In the genomic region with DNA sequence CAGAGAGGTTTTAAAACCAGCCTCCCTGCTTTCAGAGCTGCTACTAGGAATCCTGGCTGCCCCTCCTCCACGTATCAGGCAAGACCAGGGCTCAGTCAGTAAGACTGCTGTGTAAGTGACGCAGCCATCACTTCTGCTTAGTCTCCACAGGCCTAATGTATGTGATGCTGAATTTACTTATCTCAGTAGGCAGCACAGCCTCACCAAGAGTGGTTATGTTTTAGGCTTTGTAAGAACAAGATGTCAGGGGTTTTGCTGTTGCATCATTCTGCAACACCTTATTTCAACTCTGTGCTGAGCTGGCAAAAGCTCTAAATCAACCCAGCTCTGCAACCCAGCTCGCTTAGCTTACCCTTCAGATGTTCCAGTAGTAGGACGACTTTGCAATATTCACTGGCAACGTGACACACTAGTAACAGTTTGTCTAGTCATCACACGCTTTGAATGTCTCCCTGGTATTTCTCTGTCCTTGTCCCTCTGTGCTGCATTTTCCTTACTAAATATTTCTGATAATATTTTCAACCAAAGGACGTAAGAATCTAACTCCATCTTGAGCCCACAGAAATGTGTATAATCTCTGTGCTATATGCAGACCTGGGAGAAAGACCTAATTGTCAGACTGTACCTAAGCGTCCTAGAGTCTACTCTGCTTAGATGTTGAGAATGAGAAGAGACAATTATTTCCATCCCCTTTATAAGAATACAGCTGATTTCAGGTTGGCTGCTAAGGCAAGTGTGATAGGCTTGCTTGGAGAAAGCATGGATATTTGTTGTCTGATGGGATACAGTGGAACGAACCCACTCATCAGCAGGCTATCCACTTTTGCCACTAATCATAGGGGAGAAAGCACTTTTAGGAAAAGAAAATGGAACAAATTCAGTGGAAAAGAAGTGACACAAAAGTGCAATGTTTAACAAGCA, we compare ENCODE assay signal across 14 cellular contexts.
DNase-seq lines count a peak whose midpoint lies in the region; ATAC-seq and TF ChIP-seq lines count a peak whose summit lies in the region.
"Had no signal": no experiment of that assay in that cellular context is flagged by ENCODE, and none has a peak within 500 bp of the region (broad histone marks: within the 10 kb centered on the region; RNA-seq: fewer than 3 reads in every experiment).

No MANE protein-coding gene starts in this region.

- no peaks in the 10 kb centered on the region for H3K27me3 Mint-ChIP-seq in stimulated activated naive B cell treated with anti-CD40 and anti-IgM and Interleukin-4, amounts not matched to agents 10 μg/mL and 1 μg/mL and 100 μg/mL, for 72 hours
- H3K27me3 Mint-ChIP-seq in T-cell, result no peaks in the 10 kb centered on the region
- H3K27me3 Mint-ChIP-seq in CD4-positive, alpha-beta memory T cell, result no peaks in the 10 kb centered on the region

- H3K9me2 ChIP-seq in MM.1S (replicated peaks; ENCODE audit: insufficient read depth, low read length), result no peaks in the 10 kb centered on the region

- H3K9me3 Mint-ChIP-seq in stimulated activated naive B cell treated with anti-CD40 and anti-IgM and Interleukin-4, amounts not matched to agents 10 μg/mL and 1 μg/mL and 100 μg/mL, for 72 hours, result no peaks in the 10 kb centered on the region
- H3K9me3 Mint-ChIP-seq in T-cell, result no peaks in the 10 kb centered on the region
- no peaks in the 10 kb centered on the region for H3K9me3 Mint-ChIP-seq in CD4-positive, alpha-beta memory T cell
- H3K9me3 Mint-ChIP-seq: activated T-helper 1 cell treated with anti-CD3 and anti-CD28 coated beads, Interleukin-12 subunit alpha, Interleukin-12 subunit beta, Interleukin-2, Interleukin-4 antibody, amounts not matched to agents 30 ng/mL and 10 ng/mL and 1 ng/mL, durations not matched to agents 14 hours and 24 hours and 36 hours had no signal

- H3K9ac ChIP-seq in MM.1S (ENCODE audit: low read length), result no peak overlapping the region
- H3K9ac ChIP-seq: BLaER1 had no signal

- H3K36me3 ChIP-seq in A673 (ENCODE audit: insufficient read depth, low read length, poor library complexity, severe bottlenecking) (no peaks in the 10 kb centered on the region), MM.1S (replicated peaks; ENCODE audit: insufficient read depth, low read length) (no peaks in the 10 kb centered on the region)
- no peaks in the 10 kb centered on the region for H3K36me3 ChIP-seq in CD4-positive, alpha-beta memory T cell (ENCODE audit: insufficient read depth, low read length)
- H3K36me3 ChIP-seq: BLaER1, upper lobe of right lung had no signal

- no peak for TF ChIP-seq CTCF in A673 (conservative IDR thresholded peaks at IDR 0.05; ENCODE audit: low read depth, low read length)
- no peak for TF ChIP-seq CTCF in MM.1S (IDR thresholded peaks at IDR 0.05; ENCODE audit: low read length)
- TF ChIP-seq CTCF in coronary artery (IDR thresholded peaks at IDR 0.05), result no peak

- H3K79me2 ChIP-seq in MM.1S (ENCODE audit: low read length), result no peaks in the 10 kb centered on the region; the same call in 1 of the 2 replicates

- no peaks in the 10 kb centered on the region for H3K36me3 Mint-ChIP-seq in stimulated activated naive B cell treated with anti-CD40 and anti-IgM and Interleukin-4, amounts not matched to agents 10 μg/mL and 1 μg/mL and 100 μg/mL, for 72 hours
- H3K36me3 Mint-ChIP-seq in T-cell, result no peaks in the 10 kb centered on the region
- no peaks in the 10 kb centered on the region for H3K36me3 Mint-ChIP-seq in CD4-positive, alpha-beta memory T cell

- H3K27ac ChIP-seq in A673 (ENCODE audit: low read depth, low read length, poor library complexity, severe bottlenecking) (peak overlapping the region; percentile 0), MM.1S (ENCODE audit: low read length) (peak overlapping the region; percentile 44; the same call in 1 of the 2 replicates), coronary artery (peak overlapping the region; percentile 61 to 70)
- H3K27ac ChIP-seq in CD4-positive, alpha-beta memory T cell (ENCODE audit: low read depth, low read length), result no peak overlapping the region
- H3K27ac ChIP-seq: BLaER1, upper lobe of right lung had no signal

- no peak for ATAC-seq in stimulated activated naive B cell treated with anti-CD40 and anti-IgM and Interleukin-4, amounts not matched to agents 10 μg/mL and 1 μg/mL and 100 μg/mL, for 72 hours (replicated peaks)
- no peak for ATAC-seq in T-cell (replicated peaks in 1 of 4)
- ATAC-seq: Panc1 had no signal

- DNase-seq in A673 (ENCODE audit: low spot score), result no peak
- DNase-seq in MM.1S, result peak; percentile 65
- DNase-seq in coronary artery (ENCODE audit: low spot score), result no peak
- DNase-seq in iPS-NIHi11 (ENCODE audit: low spot score), result peak; percentile 43
- no peak for DNase-seq in stimulated activated naive B cell treated with anti-CD40 and anti-IgM and Interleukin-4, amounts not matched to agents 10 μg/mL and 1 μg/mL and 100 μg/mL, for 72 hours
- DNase-seq in T-cell, result no peak
- DNase-seq in AML-193 (lab: John Stamatoyannopoulos, UW), result no peak
- DNase-seq in CD4-positive, alpha-beta memory T cell, result no peak
- DNase-seq: cortex of kidney, NCI-H1694 treated with DMSO at 0.1 percent for 48 hours, upper lobe of right lung had no signal

- no peak overlapping the region for H2AFZ ChIP-seq in MM.1S (ENCODE audit: low read length)

- H3K4me3 ChIP-seq in A673 (ENCODE audit: low read depth, low read length, poor library complexity, severe bottlenecking), result no peak overlapping the region
- no peak overlapping the region for H3K4me3 ChIP-seq in MM.1S (ENCODE audit: low read length)
- no peak overlapping the region for H3K4me3 ChIP-seq in coronary artery
- no peak overlapping the region for H3K4me3 ChIP-seq in CD4-positive, alpha-beta memory T cell (ENCODE audit: low read length in 2 of 2)
- H3K4me3 ChIP-seq: BLaER1, upper lobe of right lung had no signal

- H3K4me2 ChIP-seq in MM.1S (ENCODE audit: low read depth, low read length), result peak overlapping the region; percentile 45
- H3K4me2 ChIP-seq: BLaER1 had no signal

- CTCF ChIA-PET in A673 (lab: Charles Lee) (interaction anchor here (1.4 kb wide), 1 partner anchor 12 kb away, joined by 3 read pairs; no protein-coding TSS in a partner anchor), T-cell (lab: Charles Lee) (interaction anchor here in 1 of 2 donors (0.8 to 1.9 kb wide), 3 partner anchors 7 to 29 kb away, joined by 4 to 12 read pairs (median 5); no protein-coding TSS in a partner anchor)
- CTCF ChIA-PET in CD4-positive, alpha-beta memory T cell (lab: Charles Lee; ENCODE audit: partially characterized antibody), result interaction anchor here (0.7 to 4.3 kb wide), 9 partner anchors 8 to 59 kb away, joined by 3 to 29 read pairs (median 3); no protein-coding TSS in a partner anchor

- H3K4me3 Mint-ChIP-seq in stimulated activated naive B cell treated with anti-CD40 and anti-IgM and Interleukin-4, amounts not matched to agents 10 μg/mL and 1 μg/mL and 100 μg/mL, for 72 hours, result no peak overlapping the region
- H3K4me3 Mint-ChIP-seq in T-cell, result no peak overlapping the region
- H3K4me3 Mint-ChIP-seq in CD4-positive, alpha-beta memory T cell, result peak overlapping the region in 1 of 8 donors; percentile 31
- H3K4me3 Mint-ChIP-seq: activated T-helper 1 cell treated with anti-CD3 and anti-CD28 coated beads, Interleukin-12 subunit alpha, Interleukin-12 subunit beta, Interleukin-2, Interleukin-4 antibody, amounts not matched to agents 30 ng/mL and 10 ng/mL and 1 ng/mL, durations not matched to agents 14 hours and 24 hours and 36 hours had no signal

- POLR2A ChIA-PET in A673 (lab: Charles Lee; ENCODE audit: low non-redundant PET) (interaction anchor here (0.6 to 1.0 kb wide), 3 partner anchors 11 to 440 kb away, joined by 3 to 12 read pairs (median 3); no protein-coding TSS in a partner anchor), T-cell (lab: Charles Lee) (interaction anchor here (0.6 to 1.1 kb wide), 2 partner anchors 12 to 22 kb away, joined by 4 to 5 read pairs; no protein-coding TSS in a partner anchor)
- POLR2A ChIA-PET in CD4-positive, alpha-beta memory T cell (lab: Charles Lee; ENCODE audit: partially characterized antibody), result interaction anchor here (1.6 kb wide), 1 partner anchor 11 kb away, joined by 6 read pairs; no protein-coding TSS in a partner anchor

- no peaks in the 10 kb centered on the region for H4K20me1 ChIP-seq in MM.1S (ENCODE audit: insufficient read depth, low read length)

- no peaks in the 10 kb centered on the region for H3K9me3 ChIP-seq in A673 (ENCODE audit: low read depth, low read length, poor library complexity, severe bottlenecking)
- H3K9me3 ChIP-seq in MM.1S (replicated peaks; ENCODE audit: insufficient read depth, low read length), result no peaks in the 10 kb centered on the region
- no peaks in the 10 kb centered on the region for H3K9me3 ChIP-seq in CD4-positive, alpha-beta memory T cell (ENCODE audit: control insufficient read depth in 1 of 2, low read length in 2 of 2)
- H3K9me3 ChIP-seq: BLaER1, upper lobe of right lung had no signal

- peaks cover 8 to 13% of the 10 kb centered on the region in 2 donors for H3K4me1 Mint-ChIP-seq in stimulated activated naive B cell treated with anti-CD40 and anti-IgM and Interleukin-4, amounts not matched to agents 10 μg/mL and 1 μg/mL and 100 μg/mL, for 72 hours
- H3K4me1 Mint-ChIP-seq in T-cell, result peaks cover 16 to 30% (median 26%) of the 10 kb centered on the region in 3 donors
- peaks cover 6 to 31% (median 16%) of the 10 kb centered on the region in 4 donors for H3K4me1 Mint-ChIP-seq in CD4-positive, alpha-beta memory T cell

- no peak overlapping the region for H3K27ac Mint-ChIP-seq in stimulated activated naive B cell treated with anti-CD40 and anti-IgM and Interleukin-4, amounts not matched to agents 10 μg/mL and 1 μg/mL and 100 μg/mL, for 72 hours
- no peak overlapping the region for H3K27ac Mint-ChIP-seq in T-cell
- H3K27ac Mint-ChIP-seq in CD4-positive, alpha-beta memory T cell, result no peak overlapping the region
- H3K27ac Mint-ChIP-seq: activated T-helper 1 cell treated with anti-CD3 and anti-CD28 coated beads, Interleukin-12 subunit alpha, Interleukin-12 subunit beta, Interleukin-2, Interleukin-4 antibody, amounts not matched to agents 30 ng/mL and 10 ng/mL and 1 ng/mL, durations not matched to agents 14 hours and 24 hours and 36 hours had no signal

- H3K4me1 ChIP-seq in A673 (ENCODE audit: insufficient read depth, low read length, poor library complexity, severe bottlenecking) (peaks cover 19% of the 10 kb centered on the region), MM.1S (ENCODE audit: low read length) (peaks cover 26% of the 10 kb centered on the region)
- peaks cover 4% of the 10 kb centered on the region for H3K4me1 ChIP-seq in CD4-positive, alpha-beta memory T cell (ENCODE audit: insufficient read depth, low read length)
- H3K4me1 ChIP-seq: upper lobe of right lung had no signal

- no peaks in the 10 kb centered on the region for H3K27me3 ChIP-seq in A673 (replicated peaks; ENCODE audit: insufficient read depth, low read depth, low read length, poor library complexity)
- no peaks in the 10 kb centered on the region for H3K27me3 ChIP-seq in MM.1S (replicated peaks; ENCODE audit: insufficient read depth, low read length)
- no peaks in the 10 kb centered on the region for H3K27me3 ChIP-seq in CD4-positive, alpha-beta memory T cell (ENCODE audit: insufficient read depth, low read length)
- H3K27me3 ChIP-seq: BLaER1, upper lobe of right lung had no signal

- peaks cover 3% of the 10 kb centered on the region; the same call in 1 of the 2 replicates for H3F3A ChIP-seq in MM.1S (ENCODE audit: insufficient read depth, low read length)

- BruUV-seq in A673 (replicated peaks; lab: Mats Ljungman, UMichigan), result no TSS peak

- intact Hi-C loops in A673 (cut with micrococcal nuclease; ENCODE audit: unreplicated experiment), result no loop called here
- intact Hi-C loops in CD4-positive, alpha-beta memory T cell (cut with micrococcal nuclease), result no loop called here

Comparison
In these comparisons a context has a peak if more than half of its experiments do, and no peak if none do; other contexts are left out.
1. DNase-seq: peak in MM.1S (single experiment) and iPS-NIHi11 (single experiment); none in A673 (single experiment), coronary artery (single experiment), stimulated activated naive B cell treated with anti-CD40 and anti-IgM and Interleukin-4, amounts not matched to agents 10 μg/mL and 1 μg/mL and 100 μg/mL, for 72 hours (single experiment), T-cell (0 of 34), AML-193 (0 of 2) and CD4-positive, alpha-beta memory T cell (0 of 5).